ENCODE assay signal across 14 cellular contexts in genomic region chr7:13235961-13236360, GRCh38.
DNase-seq lines count a peak whose midpoint lies in the region; ATAC-seq and TF ChIP-seq lines count a peak whose summit lies in the region.
"Had no signal": no experiment of that assay in that cellular context is flagged by ENCODE, and none has a peak within 500 bp of the region (broad histone marks: within the 10 kb centered on the region; RNA-seq: fewer than 3 reads in every experiment).

No MANE protein-coding gene starts in this region.

- H3K27ac ChIP-seq in left ventricle myocardium inferior (replicated peaks): no peak overlapping the region
- H3K27ac ChIP-seq: 22Rv1 had no signal

- H3K4me3 Mint-ChIP-seq in mesothelial cell of epicardium: no peak overlapping the region
- H3K4me3 Mint-ChIP-seq: CD14-positive monocyte; CD8-positive, alpha-beta T cell had no signal

- H3K4me3 ChIP-seq in left ventricle myocardium inferior (no peak overlapping the region), fibroblast of mammary gland (ENCODE audit: control insufficient read depth, low read depth, low read length) (no peak overlapping the region), skeletal muscle cell (ENCODE audit: low read depth, low read length) (no peak overlapping the region)

- H3K27me3 ChIP-seq in left ventricle myocardium inferior (ENCODE audit: low read depth): no peaks in the 10 kb centered on the region

- no peaks in the 10 kb centered on the region for H3K36me3 ChIP-seq in left ventricle myocardium inferior

- peak overlapping the region; percentile 50 for H3K27ac Mint-ChIP-seq in mesothelial cell of epicardium
- H3K27ac Mint-ChIP-seq: CD14-positive monocyte; CD8-positive, alpha-beta T cell had no signal

- DNase-seq in Right ventricle myocardium inferior (ENCODE audit: missing footprints) (no peak), left ventricle myocardium inferior (no peak), fibroblast of mammary gland (ENCODE audit: low read depth) (peak; percentile 19), mesothelial cell of epicardium (ENCODE audit: low spot score in 2 of 2, unreplicated experiment in 2 of 2) (no peak), skeletal muscle cell (ENCODE audit: low read depth) (peak; percentile 31), DMS153 (lab: John Stamatoyannopoulos, UW) (no peak), NCI-H2227 (lab: John Stamatoyannopoulos, UW; ENCODE audit: unreplicated experiment) (no peak), cerebellar cortex (ENCODE audit: low spot score) (no peak)
- DNase-seq: Caco-2; CD8-positive, alpha-beta T cell; H7 had no signal

- peaks cover 7% of the 10 kb centered on the region for H3K4me1 Mint-ChIP-seq in mesothelial cell of epicardium
- H3K4me1 Mint-ChIP-seq: CD14-positive monocyte had no signal

- no peak for TF ChIP-seq CTCF in left ventricle myocardium inferior (IDR thresholded peaks at IDR 0.05; ENCODE audit: borderline replicate concordance)
- TF ChIP-seq CTCF in fibroblast of mammary gland (conservative IDR thresholded peaks at IDR 0.05; ENCODE audit: control insufficient read depth, insufficient read depth, low read depth, low read length): no peak
- no peak for TF ChIP-seq CTCF in mesothelial cell of epicardium (IDR thresholded peaks at IDR 0.05; ENCODE audit: unreplicated experiment)

- H3K9me3 ChIP-seq in left ventricle myocardium inferior (replicated peaks): no peaks in the 10 kb centered on the region
- H3K9me3 ChIP-seq: Caco-2 had no signal

- H3K27me3 Mint-ChIP-seq in mesothelial cell of epicardium (ENCODE audit: low read depth): no peaks in the 10 kb centered on the region

- intact Hi-C loops in Right ventricle myocardium inferior (cut with DNase I): no loop called here
- intact Hi-C loops in left ventricle myocardium inferior (cut with micrococcal nuclease): no loop called here

- H3K4me1 ChIP-seq in left ventricle myocardium inferior: peaks cover 6% of the 10 kb centered on the region
- H3K4me1 ChIP-seq: Caco-2 had no signal

- H3K36me3 Mint-ChIP-seq in mesothelial cell of epicardium: no peaks in the 10 kb centered on the region
- H3K36me3 Mint-ChIP-seq: CD14-positive monocyte; CD8-positive, alpha-beta T cell had no signal

- peak; percentile 31 for ATAC-seq in Right ventricle myocardium inferior
- ATAC-seq: CD8-positive, alpha-beta T cell; HepG2 had no signal

- H3K9me3 Mint-ChIP-seq in mesothelial cell of epicardium: no peaks in the 10 kb centered on the region
- H3K9me3 Mint-ChIP-seq: CD14-positive monocyte; CD8-positive, alpha-beta T cell had no signal

Comparison
In these comparisons a context has a peak if more than half of its experiments do, and no peak if none do; other contexts are left out.
1. DNase-seq: peak in fibroblast of mammary gland (single experiment) and skeletal muscle cell (single experiment); none in Right ventricle myocardium inferior (single experiment), left ventricle myocardium inferior (single experiment), mesothelial cell of epicardium (0 of 2), DMS153 (single experiment), NCI-H2227 (single experiment) and cerebellar cortex (single experiment).